8 cellular contexts compared by ENCODE assay signal in genomic region chr1:52054496-52055065, GRCh38. TPM values are rescaled to one million over a fixed set of nuclear protein-coding genes. Genes with fewer than 3 reads are reported as not detected.
DNase-seq lines count a peak whose midpoint lies in the region; ATAC-seq and TF ChIP-seq lines count a peak whose summit lies in the region.

No MANE protein-coding gene starts in this region.

- no peak for TF ChIP-seq EP300 in esophagus muscularis mucosa (IDR thresholded peaks at IDR 0.05)

- TF ChIP-seq CTCF in GM12875 (IDR thresholded peaks at IDR 0.05; ENCODE audit: borderline replicate concordance, insufficient read depth, low read depth, low read length) (no peak), esophagus muscularis mucosa (IDR thresholded peaks at IDR 0.05) (no peak), psoas muscle (IDR thresholded peaks at IDR 0.05) (no peak)

- intact Hi-C loops in esophagus muscularis mucosa (cut with DNase I) (no loop called here), psoas muscle (cut with DNase I) (loop anchor here in 1 of 2 donors (5.0 kb wide), 1 partner anchor 177 kb away; the partner anchor contains the start of gene NRDC)

- ATAC-seq in psoas muscle (no peak), HG02798 (IDR thresholded peaks at IDR 0.05; ENCODE audit: poor library complexity, unreplicated experiment) (no peak)

- H3K36me3 ChIP-seq in esophagus muscularis mucosa (peaks cover 0 to 21% (median 7%) of the 10 kb centered on the region in 4 donors), psoas muscle (ENCODE audit: insufficient read depth in 1 of 2, low read depth in 1 of 2) (peaks cover 2 to 24% of the 10 kb centered on the region in 2 donors)

- no peaks in the 10 kb centered on the region for H3K27me3 ChIP-seq in esophagus muscularis mucosa
- no peaks in the 10 kb centered on the region for H3K27me3 ChIP-seq in psoas muscle (ENCODE audit: insufficient read depth in 3 of 3, low read length in 2 of 3)

- TF ChIP-seq POLR2A in esophagus muscularis mucosa (IDR thresholded peaks at IDR 0.05; ENCODE audit: low read depth) = no peak

- peak overlapping the region; percentile 70 for H3K4me3 ChIP-seq in GM12875 (ENCODE audit: low read depth, low read length)
- H3K4me3 ChIP-seq in esophagus muscularis mucosa = peak overlapping the region; percentile 87 to 98 (median 95)
- H3K4me3 ChIP-seq in psoas muscle = peak overlapping the region; percentile 100

- H3K9me3 ChIP-seq in esophagus muscularis mucosa (no peaks in the 10 kb centered on the region), psoas muscle (no peaks in the 10 kb centered on the region)

- H3K4me1 ChIP-seq in esophagus muscularis mucosa (peaks cover 37 to 45% (median 44%) of the 10 kb centered on the region in 4 donors), psoas muscle (peaks cover 33% of the 10 kb centered on the region)

- peak overlapping the region; percentile 88 to 95 (median 93) for H3K27ac ChIP-seq in esophagus muscularis mucosa (replicated peaks in 1 of 4)
- H3K27ac ChIP-seq in psoas muscle = peak overlapping the region; percentile 93

- DNase-seq in SK-N-DZ (ENCODE audit: low spot score) (peak; percentile 4), esophagus muscularis mucosa (ENCODE audit: extremely low spot score) (no peak), psoas muscle (no peak), NCI-H2029 (lab: John Stamatoyannopoulos, UW) (no peak), SW 1271 (lab: John Stamatoyannopoulos, UW) (no peak), NCI-H1092 treated with DMSO at 0.1 percent for 48 hours (lab: John Stamatoyannopoulos, UW) (no peak)

- whole genome bisulfite sequencing in esophagus muscularis mucosa = 2% methylated on average over 13 of the region's 13 CpGs
- WGBS in psoas muscle, 3 donors = 4 to 5% (median 5%) methylated on average over 13 of the region's 13 CpGs

RNA-seq across cellular contexts. Expression of gene TXNDC12, which starts 0.4 kb away (rescaled TPM):
- 51.3 and 60.8 TPM in 2 replicates for polyA plus RNA-seq in SK-N-DZ (2014; cell fraction: cytosol; rRNA removed)
- polyA plus RNA-seq in SK-N-DZ (2014; cell fraction: nucleus; rRNA removed) = 28.5 and 30.4 TPM in 2 replicates
- total RNA-seq in esophagus muscularis mucosa (10 to 100 TPM; 13.7 to 25.8 (median 15.8) TPM), psoas muscle (10 to 100 TPM; 11.6 to 18.9 (median 14.6) TPM)
- 10 to 100 TPM; 12.0 to 24.3 (median 18.1) TPM for polyA plus RNA-seq in psoas muscle

RNA-seq across cellular contexts. Expression of gene BTF3L4, which starts 1.5 kb away (rescaled TPM):
- polyA plus RNA-seq in SK-N-DZ (2014; cell fraction: cytosol; rRNA removed) = 138 and 152 TPM in 2 replicates
- 56.8 and 89.9 TPM in 2 replicates for polyA plus RNA-seq in SK-N-DZ (2014; cell fraction: nucleus; rRNA removed)
- total RNA-seq in esophagus muscularis mucosa (10 to 100 TPM; 22.6 to 48.5 (median 30.2) TPM), psoas muscle (10 to 100 TPM; 34.2 to 70.1 (median 55.5) TPM)
- 10 to 100 TPM; 55.0 to 69.4 (median 57.6) TPM for polyA plus RNA-seq in psoas muscle

RNA-seq across cellular contexts. Expression of gene KTI12, which starts 21.0 kb away (rescaled TPM):
- polyA plus RNA-seq in SK-N-DZ (2014; cell fraction: cytosol; rRNA removed) = 15.2 and 19.3 TPM in 2 replicates
- polyA plus RNA-seq in SK-N-DZ (2014; cell fraction: nucleus; rRNA removed) = 13.3 and 18.3 TPM in 2 replicates
- total RNA-seq in esophagus muscularis mucosa (10 to 100 TPM in 1 of 4 donors, 1 to 10 TPM in 3; 6.6 to 11.1 (median 8.8) TPM), psoas muscle (1 to 10 TPM; 2.3 to 5.3 (median 4.4) TPM)
- 10 to 100 TPM in 2 of 3 donors, 1 to 10 TPM in 1; 6.5 to 12.9 (median 10.0) TPM for polyA plus RNA-seq in psoas muscle
